Comparison of ENCODE assay signal across 1 cellular context in the genomic region with DNA sequence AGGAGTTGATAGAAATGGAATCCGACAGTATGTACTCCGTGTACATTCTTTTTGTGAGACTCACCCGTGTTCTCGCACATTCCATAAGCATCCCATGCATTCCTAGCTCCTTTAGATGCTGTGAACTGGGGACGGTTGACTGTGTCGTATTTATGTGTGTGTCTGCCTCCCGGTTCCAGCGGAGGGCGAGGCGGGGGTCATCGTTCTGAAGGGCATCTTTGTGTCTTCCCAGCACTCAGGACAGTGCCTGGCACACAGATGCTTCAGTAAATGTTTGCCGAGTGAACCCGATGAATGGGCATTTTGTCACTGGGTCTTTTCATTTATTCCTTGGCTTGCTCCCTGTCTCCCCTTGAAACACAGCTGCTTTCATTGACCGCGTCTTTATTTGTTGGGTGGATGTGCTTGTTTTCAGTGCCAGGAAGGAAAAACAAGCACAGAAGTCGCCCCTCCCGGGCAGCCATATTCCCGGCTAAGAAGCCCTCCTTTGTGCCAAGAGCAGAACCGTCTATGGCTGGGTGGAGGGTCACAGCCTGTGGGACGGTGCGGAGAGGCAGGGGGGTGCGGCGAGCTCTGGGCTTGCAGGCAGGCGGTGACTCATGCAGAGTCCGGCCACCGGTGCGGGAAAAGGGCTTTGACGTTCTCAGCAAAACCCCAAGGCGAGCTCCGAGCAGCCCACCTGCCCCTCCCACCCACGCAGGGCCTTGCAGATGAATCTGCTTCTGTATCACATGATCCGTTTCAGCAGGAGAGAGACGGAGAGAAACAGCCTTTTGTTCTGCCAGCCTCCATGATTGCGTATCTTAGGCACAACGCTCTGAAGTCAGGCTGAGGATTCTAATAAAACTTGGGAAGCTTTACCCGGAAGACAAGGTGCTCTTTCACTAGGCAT.
TF ChIP-seq lines count a peak whose summit lies in the region.

No MANE protein-coding gene starts in this region.

TF ChIP-seq in K562, 482 proteins besides CTCF, POLR2A, EP300 and RAD21 (continues in another document):
- TF ChIP-seq, protein P1, sequence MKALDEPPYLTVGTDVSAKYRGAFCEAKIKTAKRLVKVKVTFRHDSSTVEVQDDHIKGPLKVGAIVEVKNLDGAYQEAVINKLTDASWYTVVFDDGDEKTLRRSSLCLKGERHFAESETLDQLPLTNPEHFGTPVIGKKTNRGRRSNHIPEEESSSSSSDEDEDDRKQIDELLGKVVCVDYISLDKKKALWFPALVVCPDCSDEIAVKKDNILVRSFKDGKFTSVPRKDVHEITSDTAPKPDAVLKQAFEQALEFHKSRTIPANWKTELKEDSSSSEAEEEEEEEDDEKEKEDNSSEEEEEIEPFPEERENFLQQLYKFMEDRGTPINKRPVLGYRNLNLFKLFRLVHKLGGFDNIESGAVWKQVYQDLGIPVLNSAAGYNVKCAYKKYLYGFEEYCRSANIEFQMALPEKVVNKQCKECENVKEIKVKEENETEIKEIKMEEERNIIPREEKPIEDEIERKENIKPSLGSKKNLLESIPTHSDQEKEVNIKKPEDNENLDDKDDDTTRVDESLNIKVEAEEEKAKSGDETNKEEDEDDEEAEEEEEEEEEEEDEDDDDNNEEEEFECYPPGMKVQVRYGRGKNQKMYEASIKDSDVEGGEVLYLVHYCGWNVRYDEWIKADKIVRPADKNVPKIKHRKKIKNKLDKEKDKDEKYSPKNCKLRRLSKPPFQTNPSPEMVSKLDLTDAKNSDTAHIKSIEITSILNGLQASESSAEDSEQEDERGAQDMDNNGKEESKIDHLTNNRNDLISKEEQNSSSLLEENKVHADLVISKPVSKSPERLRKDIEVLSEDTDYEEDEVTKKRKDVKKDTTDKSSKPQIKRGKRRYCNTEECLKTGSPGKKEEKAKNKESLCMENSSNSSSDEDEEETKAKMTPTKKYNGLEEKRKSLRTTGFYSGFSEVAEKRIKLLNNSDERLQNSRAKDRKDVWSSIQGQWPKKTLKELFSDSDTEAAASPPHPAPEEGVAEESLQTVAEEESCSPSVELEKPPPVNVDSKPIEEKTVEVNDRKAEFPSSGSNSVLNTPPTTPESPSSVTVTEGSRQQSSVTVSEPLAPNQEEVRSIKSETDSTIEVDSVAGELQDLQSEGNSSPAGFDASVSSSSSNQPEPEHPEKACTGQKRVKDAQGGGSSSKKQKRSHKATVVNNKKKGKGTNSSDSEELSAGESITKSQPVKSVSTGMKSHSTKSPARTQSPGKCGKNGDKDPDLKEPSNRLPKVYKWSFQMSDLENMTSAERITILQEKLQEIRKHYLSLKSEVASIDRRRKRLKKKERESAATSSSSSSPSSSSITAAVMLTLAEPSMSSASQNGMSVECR (CRISPR knock-in tag; IDR thresholded peaks at IDR 0.05): peak; percentile 55; the same call in 1 of the 2 replicates
- TF ChIP-seq, protein P2, sequence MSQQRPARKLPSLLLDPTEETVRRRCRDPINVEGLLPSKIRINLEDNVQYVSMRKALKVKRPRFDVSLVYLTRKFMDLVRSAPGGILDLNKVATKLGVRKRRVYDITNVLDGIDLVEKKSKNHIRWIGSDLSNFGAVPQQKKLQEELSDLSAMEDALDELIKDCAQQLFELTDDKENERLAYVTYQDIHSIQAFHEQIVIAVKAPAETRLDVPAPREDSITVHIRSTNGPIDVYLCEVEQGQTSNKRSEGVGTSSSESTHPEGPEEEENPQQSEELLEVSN (IDR thresholded peaks at IDR 0.05; ENCODE audit: borderline replicate concordance in 1 of 2, extremely low read depth in 1 of 2, insufficient read depth in 1 of 2, insufficient read length in 1 of 2, low read depth in 1 of 2, low read length in 1 of 2, poor library complexity in 1 of 2, severe bottlenecking in 1 of 2): peak; percentile 21 to 38
- peak; percentile 92 for TF ChIP-seq TOE1 (IDR thresholded peaks at IDR 0.05; ENCODE audit: borderline replicate concordance)
- TF ChIP-seq TOE1 (CRISPR knock-in tag; IDR thresholded peaks at IDR 0.05; ENCODE audit: borderline replicate concordance, low read depth): no peak
- TF ChIP-seq CCNT2 (IDR thresholded peaks at IDR 0.05; ENCODE audit: borderline replicate concordance, extremely low read depth, insufficient read length, low read depth, low read length): peak; percentile 26
- no peak for TF ChIP-seq STAG1 (CRISPR knock-in tag; IDR thresholded peaks at IDR 0.05; ENCODE audit: borderline replicate concordance)
- TF ChIP-seq NEUROD1 (IDR thresholded peaks at IDR 0.05; ENCODE audit: borderline replicate concordance, low read depth, low read length, partially characterized antibody): peak; percentile 24
- TF ChIP-seq, protein P3, sequence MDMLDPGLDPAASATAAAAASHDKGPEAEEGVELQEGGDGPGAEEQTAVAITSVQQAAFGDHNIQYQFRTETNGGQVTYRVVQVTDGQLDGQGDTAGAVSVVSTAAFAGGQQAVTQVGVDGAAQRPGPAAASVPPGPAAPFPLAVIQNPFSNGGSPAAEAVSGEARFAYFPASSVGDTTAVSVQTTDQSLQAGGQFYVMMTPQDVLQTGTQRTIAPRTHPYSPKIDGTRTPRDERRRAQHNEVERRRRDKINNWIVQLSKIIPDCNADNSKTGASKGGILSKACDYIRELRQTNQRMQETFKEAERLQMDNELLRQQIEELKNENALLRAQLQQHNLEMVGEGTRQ (CRISPR knock-in tag; IDR thresholded peaks at IDR 0.05): peak; percentile 64
- no peak for TF ChIP-seq ZFP30 (CRISPR knock-in tag; IDR thresholded peaks at IDR 0.05; ENCODE audit: borderline replicate concordance)
- TF ChIP-seq YY1 (IDR thresholded peaks at IDR 0.05; ENCODE audit: borderline replicate concordance in 1 of 3, control insufficient read depth in 1 of 3, extremely low read depth in 1 of 3, insufficient read depth in 3 of 3, insufficient read length in 1 of 3, insufficient replicate concordance in 2 of 3, low read depth in 1 of 3, low read length in 2 of 3): peak in 1 of 3 experiments; percentile 5
- no peak for TF ChIP-seq NFXL1 (CRISPR knock-in tag; IDR thresholded peaks at IDR 0.05)
- TF ChIP-seq, protein P4, sequence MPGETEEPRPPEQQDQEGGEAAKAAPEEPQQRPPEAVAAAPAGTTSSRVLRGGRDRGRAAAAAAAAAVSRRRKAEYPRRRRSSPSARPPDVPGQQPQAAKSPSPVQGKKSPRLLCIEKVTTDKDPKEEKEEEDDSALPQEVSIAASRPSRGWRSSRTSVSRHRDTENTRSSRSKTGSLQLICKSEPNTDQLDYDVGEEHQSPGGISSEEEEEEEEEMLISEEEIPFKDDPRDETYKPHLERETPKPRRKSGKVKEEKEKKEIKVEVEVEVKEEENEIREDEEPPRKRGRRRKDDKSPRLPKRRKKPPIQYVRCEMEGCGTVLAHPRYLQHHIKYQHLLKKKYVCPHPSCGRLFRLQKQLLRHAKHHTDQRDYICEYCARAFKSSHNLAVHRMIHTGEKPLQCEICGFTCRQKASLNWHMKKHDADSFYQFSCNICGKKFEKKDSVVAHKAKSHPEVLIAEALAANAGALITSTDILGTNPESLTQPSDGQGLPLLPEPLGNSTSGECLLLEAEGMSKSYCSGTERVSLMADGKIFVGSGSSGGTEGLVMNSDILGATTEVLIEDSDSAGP (CRISPR knock-in tag; IDR thresholded peaks at IDR 0.05): 0 out of 2 replicates have a peak, but pooled peaks have one; percentile 0
- TF ChIP-seq CBFA2T3 (IDR thresholded peaks at IDR 0.05): peak; percentile 18; the same call in 1 of the 2 replicates
- no peak for TF ChIP-seq RFX7 (CRISPR knock-in tag; IDR thresholded peaks at IDR 0.05)
- TF ChIP-seq, protein P5, sequence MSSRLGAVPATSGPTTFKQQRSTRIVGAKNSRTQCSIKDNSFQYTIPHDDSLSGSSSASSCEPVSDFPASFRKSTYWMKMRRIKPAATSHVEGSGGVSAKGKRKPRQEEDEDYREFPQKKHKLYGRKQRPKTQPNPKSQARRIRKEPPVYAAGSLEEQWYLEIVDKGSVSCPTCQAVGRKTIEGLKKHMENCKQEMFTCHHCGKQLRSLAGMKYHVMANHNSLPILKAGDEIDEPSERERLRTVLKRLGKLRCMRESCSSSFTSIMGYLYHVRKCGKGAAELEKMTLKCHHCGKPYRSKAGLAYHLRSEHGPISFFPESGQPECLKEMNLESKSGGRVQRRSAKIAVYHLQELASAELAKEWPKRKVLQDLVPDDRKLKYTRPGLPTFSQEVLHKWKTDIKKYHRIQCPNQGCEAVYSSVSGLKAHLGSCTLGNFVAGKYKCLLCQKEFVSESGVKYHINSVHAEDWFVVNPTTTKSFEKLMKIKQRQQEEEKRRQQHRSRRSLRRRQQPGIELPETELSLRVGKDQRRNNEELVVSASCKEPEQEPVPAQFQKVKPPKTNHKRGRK (tag; IDR thresholded peaks at IDR 0.05): no peak
- TF ChIP-seq, protein P6, sequence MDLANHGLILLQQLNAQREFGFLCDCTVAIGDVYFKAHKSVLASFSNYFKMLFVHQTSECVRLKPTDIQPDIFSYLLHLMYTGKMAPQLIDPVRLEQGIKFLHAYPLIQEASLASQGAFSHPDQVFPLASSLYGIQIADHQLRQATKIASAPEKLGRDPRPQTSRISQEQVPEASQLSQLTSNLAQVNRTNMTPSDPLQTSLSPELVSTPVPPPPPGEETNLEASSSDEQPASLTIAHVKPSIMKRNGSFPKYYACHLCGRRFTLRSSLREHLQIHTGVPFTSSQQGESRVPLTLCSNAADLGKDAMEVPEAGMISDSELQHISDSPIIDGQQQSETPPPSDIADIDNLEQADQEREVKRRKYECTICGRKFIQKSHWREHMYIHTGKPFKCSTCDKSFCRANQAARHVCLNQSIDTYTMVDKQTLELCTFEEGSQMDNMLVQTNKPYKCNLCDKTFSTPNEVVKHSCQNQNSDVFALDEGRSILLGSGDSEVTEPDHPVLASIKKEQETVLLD (IDR thresholded peaks at IDR 0.05): no peak
- TF ChIP-seq, protein P7, sequence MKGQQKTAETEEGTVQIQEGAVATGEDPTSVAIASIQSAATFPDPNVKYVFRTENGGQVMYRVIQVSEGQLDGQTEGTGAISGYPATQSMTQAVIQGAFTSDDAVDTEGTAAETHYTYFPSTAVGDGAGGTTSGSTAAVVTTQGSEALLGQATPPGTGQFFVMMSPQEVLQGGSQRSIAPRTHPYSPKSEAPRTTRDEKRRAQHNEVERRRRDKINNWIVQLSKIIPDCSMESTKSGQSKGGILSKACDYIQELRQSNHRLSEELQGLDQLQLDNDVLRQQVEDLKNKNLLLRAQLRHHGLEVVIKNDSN (CRISPR knock-in tag; IDR thresholded peaks at IDR 0.05): peak; percentile 68
- TF ChIP-seq CREM (IDR thresholded peaks at IDR 0.05; ENCODE audit: low read depth): peak; percentile 59; the same call in 1 of the 2 replicates
- TF ChIP-seq, protein P8, sequence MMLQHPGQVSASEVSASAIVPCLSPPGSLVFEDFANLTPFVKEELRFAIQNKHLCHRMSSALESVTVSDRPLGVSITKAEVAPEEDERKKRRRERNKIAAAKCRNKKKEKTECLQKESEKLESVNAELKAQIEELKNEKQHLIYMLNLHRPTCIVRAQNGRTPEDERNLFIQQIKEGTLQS (IDR thresholded peaks at IDR 0.05): peak; percentile 92
- TF ChIP-seq, protein P8 (CRISPR knock-in tag; conservative IDR thresholded peaks at IDR 0.05): peak; percentile 34; the same call in 1 of the 2 replicates
- TF ChIP-seq, protein P9, sequence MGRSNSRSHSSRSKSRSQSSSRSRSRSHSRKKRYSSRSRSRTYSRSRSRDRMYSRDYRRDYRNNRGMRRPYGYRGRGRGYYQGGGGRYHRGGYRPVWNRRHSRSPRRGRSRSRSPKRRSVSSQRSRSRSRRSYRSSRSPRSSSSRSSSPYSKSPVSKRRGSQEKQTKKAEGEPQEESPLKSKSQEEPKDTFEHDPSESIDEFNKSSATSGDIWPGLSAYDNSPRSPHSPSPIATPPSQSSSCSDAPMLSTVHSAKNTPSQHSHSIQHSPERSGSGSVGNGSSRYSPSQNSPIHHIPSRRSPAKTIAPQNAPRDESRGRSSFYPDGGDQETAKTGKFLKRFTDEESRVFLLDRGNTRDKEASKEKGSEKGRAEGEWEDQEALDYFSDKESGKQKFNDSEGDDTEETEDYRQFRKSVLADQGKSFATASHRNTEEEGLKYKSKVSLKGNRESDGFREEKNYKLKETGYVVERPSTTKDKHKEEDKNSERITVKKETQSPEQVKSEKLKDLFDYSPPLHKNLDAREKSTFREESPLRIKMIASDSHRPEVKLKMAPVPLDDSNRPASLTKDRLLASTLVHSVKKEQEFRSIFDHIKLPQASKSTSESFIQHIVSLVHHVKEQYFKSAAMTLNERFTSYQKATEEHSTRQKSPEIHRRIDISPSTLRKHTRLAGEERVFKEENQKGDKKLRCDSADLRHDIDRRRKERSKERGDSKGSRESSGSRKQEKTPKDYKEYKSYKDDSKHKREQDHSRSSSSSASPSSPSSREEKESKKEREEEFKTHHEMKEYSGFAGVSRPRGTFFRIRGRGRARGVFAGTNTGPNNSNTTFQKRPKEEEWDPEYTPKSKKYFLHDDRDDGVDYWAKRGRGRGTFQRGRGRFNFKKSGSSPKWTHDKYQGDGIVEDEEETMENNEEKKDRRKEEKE (IDR thresholded peaks at IDR 0.05; ENCODE audit: borderline replicate concordance in 1 of 2, control insufficient read depth in 1 of 2, low read depth in 2 of 2, low read length in 1 of 2): no peak
- TF ChIP-seq CBX3 (IDR thresholded peaks at IDR 0.05; ENCODE audit: borderline replicate concordance in 1 of 2, low read length in 2 of 2): peak in 1 of 2 experiments; percentile 47; a peak in 1 of 3 replicates
- TF ChIP-seq U2AF1 (optimal IDR thresholded peaks at IDR 0.05; ENCODE audit: low read depth, low read length): no peak
- TF ChIP-seq KDM1A (IDR thresholded peaks at IDR 0.05): no peak
- TF ChIP-seq, protein P10, sequence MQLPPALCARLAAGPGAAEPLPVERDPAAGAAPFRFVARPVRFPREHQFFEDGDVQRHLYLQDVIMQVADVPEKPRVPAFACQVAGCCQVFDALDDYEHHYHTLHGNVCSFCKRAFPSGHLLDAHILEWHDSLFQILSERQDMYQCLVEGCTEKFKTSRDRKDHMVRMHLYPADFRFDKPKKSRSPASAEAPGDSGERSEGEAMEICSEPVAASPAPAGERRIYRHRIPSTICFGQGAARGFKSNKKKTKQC (CRISPR knock-in tag; IDR thresholded peaks at IDR 0.05): 0 out of 2 replicates have a peak, but pooled peaks have one; percentile 51
- TF ChIP-seq, protein P11, sequence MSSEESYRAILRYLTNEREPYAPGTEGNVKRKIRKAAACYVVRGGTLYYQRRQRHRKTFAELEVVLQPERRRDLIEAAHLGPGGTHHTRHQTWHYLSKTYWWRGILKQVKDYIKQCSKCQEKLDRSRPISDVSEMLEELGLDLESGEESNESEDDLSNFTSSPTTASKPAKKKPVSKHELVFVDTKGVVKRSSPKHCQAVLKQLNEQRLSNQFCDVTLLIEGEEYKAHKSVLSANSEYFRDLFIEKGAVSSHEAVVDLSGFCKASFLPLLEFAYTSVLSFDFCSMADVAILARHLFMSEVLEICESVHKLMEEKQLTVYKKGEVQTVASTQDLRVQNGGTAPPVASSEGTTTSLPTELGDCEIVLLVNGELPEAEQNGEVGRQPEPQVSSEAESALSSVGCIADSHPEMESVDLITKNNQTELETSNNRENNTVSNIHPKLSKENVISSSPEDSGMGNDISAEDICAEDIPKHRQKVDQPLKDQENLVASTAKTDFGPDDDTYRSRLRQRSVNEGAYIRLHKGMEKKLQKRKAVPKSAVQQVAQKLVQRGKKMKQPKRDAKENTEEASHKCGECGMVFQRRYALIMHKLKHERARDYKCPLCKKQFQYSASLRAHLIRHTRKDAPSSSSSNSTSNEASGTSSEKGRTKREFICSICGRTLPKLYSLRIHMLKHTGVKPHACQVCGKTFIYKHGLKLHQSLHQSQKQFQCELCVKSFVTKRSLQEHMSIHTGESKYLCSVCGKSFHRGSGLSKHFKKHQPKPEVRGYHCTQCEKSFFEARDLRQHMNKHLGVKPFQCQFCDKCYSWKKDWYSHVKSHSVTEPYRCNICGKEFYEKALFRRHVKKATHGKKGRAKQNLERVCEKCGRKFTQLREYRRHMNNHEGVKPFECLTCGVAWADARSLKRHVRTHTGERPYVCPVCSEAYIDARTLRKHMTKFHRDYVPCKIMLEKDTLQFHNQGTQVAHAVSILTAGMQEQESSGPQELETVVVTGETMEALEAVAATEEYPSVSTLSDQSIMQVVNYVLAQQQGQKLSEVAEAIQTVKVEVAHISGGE (CRISPR knock-in tag; IDR thresholded peaks at IDR 0.05): no peak
- TF ChIP-seq ZNF408 (CRISPR knock-in tag; IDR thresholded peaks at IDR 0.05; ENCODE audit: low read depth): no peak
- no peak for TF ChIP-seq ZNF124 (CRISPR knock-in tag; IDR thresholded peaks at IDR 0.05)
